11 cellular contexts compared by ENCODE assay signal in genomic region chr4:25807101-25807728, GRCh38.
"Had no signal": no experiment of that assay in that cellular context is flagged by ENCODE, and none has a peak within 500 bp of the region (broad histone marks: within the 10 kb centered on the region; RNA-seq: fewer than 3 reads in every experiment).

No MANE protein-coding gene starts in this region.

- ATAC-seq: activated naive CD8-positive, alpha-beta T cell treated with anti-CD3 and anti-CD28 coated beads, Interleukin-2, amount 50 U/mL, for 24 hours; effector memory CD8-positive, alpha-beta T cell had no signal

- H3K4me3 ChIP-seq: left ventricle myocardium inferior, skin epidermis, tibial artery, uterus had no signal

- H3K27me3 Mint-ChIP-seq: activated naive CD8-positive, alpha-beta T cell treated with anti-CD3 and anti-CD28 coated beads, Interleukin-2, amount 50 U/mL, for 24 hours; effector memory CD8-positive, alpha-beta T cell; memory B cell had no signal

- H3K9me3 Mint-ChIP-seq: activated naive CD8-positive, alpha-beta T cell treated with anti-CD3 and anti-CD28 coated beads, Interleukin-2, amount 50 U/mL, for 24 hours; effector memory CD8-positive, alpha-beta T cell; memory B cell had no signal

- DNase-seq: activated CD4-positive, alpha-beta T cell treated with anti-CD3 and anti-CD28 coated beads for 48 hours; activated naive CD4-positive, alpha-beta T cell treated with Interleukin-2 at 50 U/mL for 16 hours; activated naive CD8-positive, alpha-beta T cell treated with anti-CD3 and anti-CD28 coated beads, Interleukin-2, amount 50 U/mL, for 24 hours; central memory CD4-positive, alpha-beta T cell; effector memory CD8-positive, alpha-beta T cell; left ventricle myocardium inferior; T-helper 1 cell; tibial artery; uterus had no signal

- H3K36me3 ChIP-seq: left ventricle myocardium inferior, tibial artery, uterus had no signal

- H3K4me3 Mint-ChIP-seq: activated naive CD8-positive, alpha-beta T cell treated with anti-CD3 and anti-CD28 coated beads, Interleukin-2, amount 50 U/mL, for 24 hours; effector memory CD8-positive, alpha-beta T cell; memory B cell had no signal

- H3K27ac Mint-ChIP-seq: activated naive CD8-positive, alpha-beta T cell treated with anti-CD3 and anti-CD28 coated beads, Interleukin-2, amount 50 U/mL, for 24 hours; memory B cell had no signal

- H3K9me3 ChIP-seq: left ventricle myocardium inferior, tibial artery, uterus had no signal

- H3K4me1 Mint-ChIP-seq: activated naive CD8-positive, alpha-beta T cell treated with anti-CD3 and anti-CD28 coated beads, Interleukin-2, amount 50 U/mL, for 24 hours; memory B cell had no signal

- H3K27ac ChIP-seq: left ventricle myocardium inferior, skin epidermis, tibial artery, uterus had no signal

- H3K4me1 ChIP-seq: left ventricle myocardium inferior, tibial artery, uterus had no signal

- H3K27me3 ChIP-seq: tibial artery, uterus had no signal
